In genomic region chr19:18796239-18796638, GRCh38 we compare ENCODE assay signal across 17 cellular contexts. TPM values are rescaled to one million over a fixed set of nuclear protein-coding genes. Genes with fewer than 3 reads are reported as not detected.
"Had no signal": no experiment of that assay in that cellular context is flagged by ENCODE, and none has a peak within 500 bp of the region (broad histone marks: within the 10 kb centered on the region; RNA-seq: fewer than 3 reads in every experiment).

No MANE protein-coding gene starts in this region.

- H3K9me3 ChIP-seq: gastroesophageal sphincter, heart left ventricle, mucosa of descending colon, ovary, right lobe of liver, testis, upper lobe of left lung had no signal

- H3K4me3 ChIP-seq: coronary artery, gastroesophageal sphincter, heart left ventricle, mucosa of descending colon, ovary, right lobe of liver, testis, upper lobe of left lung had no signal

- H3K27ac ChIP-seq: coronary artery, gastroesophageal sphincter, heart left ventricle, ovary, right lobe of liver, testis, upper lobe of left lung, WERI-Rb-1 had no signal

- H3K27me3 ChIP-seq: ovary, right lobe of liver, testis had no signal

- H3K4me1 ChIP-seq: right lobe of liver had no signal

- DNase-seq: activated CD4-positive, alpha-beta T cell treated with anti-CD3 and anti-CD28 coated beads for 1 hour; activated CD4-positive, alpha-beta T cell treated with anti-CD3 and anti-CD28 coated beads, Interleukin-2, amount 50 U/mL, for 48 hours; activated naive CD4-positive, alpha-beta T cell; heart left ventricle; immature natural killer cell; kidney glomerular epithelial cell; mucosa of descending colon; ovary; right lobe of liver; stimulated activated CD4-positive, alpha-beta T cell treated with anti-CD3 and anti-CD28 coated beads, Interleukin-4, amount 100 ng/mL, for 24 hours; T-helper 17 cell; testis; WERI-Rb-1 had no signal

- H3K36me3 ChIP-seq: gastroesophageal sphincter, heart left ventricle, ovary, right lobe of liver, upper lobe of left lung, WERI-Rb-1 had no signal

RNA-seq across cellular contexts. Expression of gene COMP, which starts 5.1 kb away (rescaled TPM):
- total RNA-seq: naive thymus-derived CD8-positive, alpha-beta T cell; T-helper 17 cell had no signal
- polyA plus RNA-seq: immature natural killer cell; naive thymus-derived CD8-positive, alpha-beta T cell had no signal
